17 cellular contexts compared by ENCODE assay signal in genomic region chr2:105739944-105740734, GRCh38. TPM values are rescaled to one million over a fixed set of nuclear protein-coding genes. Genes with fewer than 3 reads are reported as not detected.
DNase-seq lines count a peak whose midpoint lies in the region; ATAC-seq lines count a peak whose summit lies in the region.
"Had no signal": no experiment of that assay in that cellular context is flagged by ENCODE, and none has a peak within 500 bp of the region (broad histone marks: within the 10 kb centered on the region; RNA-seq: fewer than 3 reads in every experiment).

No MANE protein-coding gene starts in this region.

- no peak for ATAC-seq in CD4-positive, CD25-positive, alpha-beta regulatory T cell (ENCODE audit: low read depth in 2 of 2)
- ATAC-seq in T-cell (replicated peaks in 1 of 4): no peak
- ATAC-seq: psoas muscle, Right ventricle myocardium inferior had no signal

- H3K4me3 Mint-ChIP-seq in CD4-positive, CD25-positive, alpha-beta regulatory T cell: peak overlapping the region; percentile 83 to 90 (median 87)
- peak overlapping the region; percentile 32 to 78 (median 74) for H3K4me3 Mint-ChIP-seq in T-cell
- H3K4me3 Mint-ChIP-seq: CD14-positive monocyte, HFFc6 had no signal

- H3K27ac Mint-ChIP-seq in CD4-positive, CD25-positive, alpha-beta regulatory T cell: peak overlapping the region; percentile 92 to 100 (median 98)
- peak overlapping the region; percentile 95 to 100 for H3K27ac Mint-ChIP-seq in T-cell
- H3K27ac Mint-ChIP-seq: HFFc6 had no signal

- H3K36me3 ChIP-seq in BLaER1: no peaks in the 10 kb centered on the region
- H3K36me3 ChIP-seq in CD4-positive, CD25-positive, alpha-beta regulatory T cell (ENCODE audit: control insufficient read depth, insufficient read depth, low read length): no peaks in the 10 kb centered on the region
- no peaks in the 10 kb centered on the region for H3K36me3 ChIP-seq in effector memory CD4-positive, alpha-beta T cell (ENCODE audit: control insufficient read depth, insufficient read depth, low read length)
- H3K36me3 ChIP-seq: heart left ventricle had no signal

- H3K27me3 Mint-ChIP-seq in CD4-positive, CD25-positive, alpha-beta regulatory T cell: no peaks in the 10 kb centered on the region
- H3K27me3 Mint-ChIP-seq in T-cell: no peaks in the 10 kb centered on the region

- POLR2A ChIA-PET in T-cell (lab: Charles Lee): no interaction called here

- H3K9me3 ChIP-seq in BLaER1: peaks cover 11% of the 10 kb centered on the region
- no peaks in the 10 kb centered on the region for H3K9me3 ChIP-seq in CD4-positive, CD25-positive, alpha-beta regulatory T cell (ENCODE audit: control insufficient read depth in 2 of 2, low read length in 2 of 2)
- H3K9me3 ChIP-seq in effector memory CD4-positive, alpha-beta T cell (ENCODE audit: control insufficient read depth, low read length): no peaks in the 10 kb centered on the region
- H3K9me3 ChIP-seq: heart left ventricle, psoas muscle had no signal

- H3K4me3 ChIP-seq in BLaER1: no peak overlapping the region
- peak overlapping the region; percentile 79 for H3K4me3 ChIP-seq in CD4-positive, CD25-positive, alpha-beta regulatory T cell (ENCODE audit: low read depth, low read length)
- H3K4me3 ChIP-seq in effector memory CD4-positive, alpha-beta T cell (ENCODE audit: insufficient read depth, low read depth, low read length, poor library complexity, severe bottlenecking): no peak overlapping the region
- H3K4me3 ChIP-seq: heart left ventricle, psoas muscle had no signal

- H3K27ac ChIP-seq in BLaER1: no peak overlapping the region
- peak overlapping the region; percentile 93 for H3K27ac ChIP-seq in CD4-positive, CD25-positive, alpha-beta regulatory T cell (ENCODE audit: insufficient read depth, low read length, poor library complexity, severe bottlenecking)
- H3K27ac ChIP-seq in effector memory CD4-positive, alpha-beta T cell (ENCODE audit: insufficient read depth, low read length, poor library complexity, severe bottlenecking): peak overlapping the region; percentile 83
- H3K27ac ChIP-seq: psoas muscle had no signal

- CTCF ChIA-PET in T-cell (lab: Charles Lee): no interaction called here

- peaks cover 26 to 87% (median 64%) of the 10 kb centered on the region in 4 donors for H3K4me1 Mint-ChIP-seq in CD4-positive, CD25-positive, alpha-beta regulatory T cell
- peaks cover 77 to 88% (median 85%) of the 10 kb centered on the region in 3 donors for H3K4me1 Mint-ChIP-seq in T-cell

- H4K20me1 ChIP-seq in BLaER1: peaks cover under 1% of the 10 kb centered on the region; the same call in 1 of the 2 replicates

- H3K9me3 Mint-ChIP-seq in CD4-positive, CD25-positive, alpha-beta regulatory T cell: no peaks in the 10 kb centered on the region
- H3K9me3 Mint-ChIP-seq in T-cell: peaks cover 0 to 6% (median 0%) of the 10 kb centered on the region in 3 donors
- H3K9me3 Mint-ChIP-seq: HFFc6 had no signal

- H3K9ac ChIP-seq in BLaER1: no peak overlapping the region

- DNase-seq in CD4-positive, CD25-positive, alpha-beta regulatory T cell: no peak
- DNase-seq in T-cell: no peak
- no peak for DNase-seq in effector memory CD4-positive, alpha-beta T cell
- no peak for DNase-seq in foreskin melanocyte
- DNase-seq in SK-N-DZ (ENCODE audit: low spot score): no peak
- no peak for DNase-seq in NCI-H1930 (lab: John Stamatoyannopoulos, UW)
- DNase-seq: aorta, cortex of kidney, GF-D8, heart left ventricle, HFFc6, kidney glomerular epithelial cell, NCI-H82, psoas muscle had no signal

- no peaks in the 10 kb centered on the region for H3K36me3 Mint-ChIP-seq in CD4-positive, CD25-positive, alpha-beta regulatory T cell
- H3K36me3 Mint-ChIP-seq in T-cell: no peaks in the 10 kb centered on the region
- H3K36me3 Mint-ChIP-seq: CD14-positive monocyte had no signal

- peaks cover 42% of the 10 kb centered on the region for H3K4me1 ChIP-seq in BLaER1
- H3K4me1 ChIP-seq in CD4-positive, CD25-positive, alpha-beta regulatory T cell (ENCODE audit: control insufficient read depth, insufficient read depth, low read length, poor library complexity, severe bottlenecking): peaks cover 77% of the 10 kb centered on the region
- peaks cover 48% of the 10 kb centered on the region for H3K4me1 ChIP-seq in effector memory CD4-positive, alpha-beta T cell (ENCODE audit: control insufficient read depth, insufficient read depth, low read length, poor library complexity, severe bottlenecking)
- H3K4me1 ChIP-seq: psoas muscle had no signal

- peak overlapping the region; percentile 51; the same call in 1 of the 2 replicates for H3K4me2 ChIP-seq in BLaER1

- H3K27me3 ChIP-seq in BLaER1: no peaks in the 10 kb centered on the region
- H3K27me3 ChIP-seq in CD4-positive, CD25-positive, alpha-beta regulatory T cell (ENCODE audit: control insufficient read depth, insufficient read depth, low read length): no peaks in the 10 kb centered on the region
- H3K27me3 ChIP-seq in effector memory CD4-positive, alpha-beta T cell (replicated peaks; ENCODE audit: control insufficient read depth, insufficient read depth, low read length, poor library complexity, severe bottlenecking): no peaks in the 10 kb centered on the region
- H3K27me3 ChIP-seq: heart left ventricle had no signal

RNA-seq across cellular contexts. Expression of gene NCK2, which starts 4.6 kb away (rescaled TPM):
- 167 TPM for total RNA-seq in CD4-positive, CD25-positive, alpha-beta regulatory T cell
- polyA plus RNA-seq in CD4-positive, CD25-positive, alpha-beta regulatory T cell: 10 to 100 TPM; 44.8 to 62.3 (median 58.6) TPM
- 100 to 1,000 TPM in 4 of 5 donors, 10 to 100 TPM in 1; 97.7 to 154 (median 120) TPM for total RNA-seq in T-cell
- 54.9 and 64.1 TPM in 2 replicates for polyA plus RNA-seq in SK-N-DZ (2014; cell fraction: cytosol; rRNA removed)
- 18.0 and 25.8 TPM in 2 replicates for polyA plus RNA-seq in SK-N-DZ (2014; cell fraction: nucleus; rRNA removed)
